In the genomic region with DNA sequence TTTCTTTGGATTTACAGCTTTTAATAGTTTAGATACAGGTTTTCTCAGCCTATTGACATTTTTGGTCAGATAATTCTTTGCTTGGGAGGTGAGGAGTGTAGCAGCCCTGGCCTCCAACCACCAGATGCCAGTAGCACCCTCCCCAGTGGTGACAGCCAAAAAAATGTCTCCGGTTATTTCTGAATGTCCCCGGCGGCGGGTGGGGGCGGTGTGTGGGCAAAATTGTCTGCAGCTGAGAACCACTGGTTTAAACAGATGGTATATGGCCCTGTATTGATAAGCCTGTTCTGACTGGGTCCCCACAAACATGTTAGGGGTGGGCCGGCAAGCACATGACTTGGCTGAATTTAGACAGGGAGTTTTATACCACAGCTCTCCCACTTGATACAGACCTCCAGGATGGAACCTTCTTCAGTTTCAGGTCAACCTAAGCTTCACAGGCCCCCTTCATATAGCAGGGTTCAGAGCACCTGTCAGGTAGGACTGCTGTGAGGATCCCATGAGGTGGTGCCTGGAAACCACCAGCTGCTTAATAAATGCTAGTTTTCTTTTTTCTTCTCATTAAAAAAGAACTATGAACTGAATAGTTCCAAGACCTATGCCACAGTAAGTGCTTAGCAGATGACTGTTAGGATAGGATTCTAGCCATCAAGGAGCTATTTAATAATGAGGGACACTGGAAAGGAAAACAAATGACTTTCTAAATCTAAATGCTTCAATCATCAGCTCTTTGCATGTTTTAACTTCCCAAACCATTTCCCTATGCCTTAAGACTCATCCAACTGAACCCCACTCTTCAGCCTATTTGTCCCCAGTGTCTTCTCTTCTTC, we compare ENCODE assay signal across 8 cellular contexts. TPM values are rescaled to one million over a fixed set of nuclear protein-coding genes. Genes with fewer than 3 reads are reported as not detected.
DNase-seq lines count a peak whose midpoint lies in the region; ATAC-seq, FAIRE-seq and TF ChIP-seq lines count a peak whose summit lies in the region.

No MANE protein-coding gene starts in this region.

- no peak overlapping the region for H2AFZ ChIP-seq in GM23338

- H3K9ac ChIP-seq in kidney (ENCODE audit: low read length in 2 of 2) = no peak overlapping the region

- H3K27me3 ChIP-seq in GM23338 (ENCODE audit: insufficient read depth) = no peaks in the 10 kb centered on the region
- H3K27me3 ChIP-seq in stomach = no peaks in the 10 kb centered on the region

- TF ChIP-seq EP300 in stomach (IDR thresholded peaks at IDR 0.05) = no peak

- intact Hi-C loops in activated T-helper 1 cell treated with anti-CD3 and anti-CD28 coated beads, Interleukin-12 subunit alpha, Interleukin-12 subunit beta, Interleukin-2, Interleukin-4 antibody, amounts not matched to agents 30 ng/mL and 10 ng/mL and 1 ng/mL, durations not matched to agents 14 hours and 24 hours and 36 hours (cut with micrococcal nuclease) = loop anchor here (1.0 to 10.0 kb wide), 6 partner anchors 18 to 460 kb away; partner anchors contain the start of genes LPIN2 and TGIF1
- intact Hi-C loops in kidney (cut with DNase I) = no loop called here
- intact Hi-C loops in stomach (cut with DNase I; ENCODE audit: low total_unique reads) = no loop called here

- no peak for FAIRE-seq in kidney (lab: Jason Lieb, UNC)

- no peak overlapping the region for H3K27ac ChIP-seq in GM23338 (ENCODE audit: low read depth)
- H3K27ac ChIP-seq in kidney (ENCODE audit: low read depth in 2 of 2, low read length in 2 of 2) = no peak overlapping the region
- peak overlapping the region in 4 of 5 donors; percentile 4 to 37 (median 25) for H3K27ac ChIP-seq in stomach

- 0 out of 2 replicates have a peak overlapping the region, but pooled peaks have one; percentile 31 for H3K27ac Mint-ChIP-seq in GM23338
- peak overlapping the region; percentile 83 for H3K27ac Mint-ChIP-seq in activated T-helper 1 cell treated with anti-CD3 and anti-CD28 coated beads, Interleukin-12 subunit alpha, Interleukin-12 subunit beta, Interleukin-2, Interleukin-4 antibody, amounts not matched to agents 30 ng/mL and 10 ng/mL and 1 ng/mL, durations not matched to agents 14 hours and 24 hours and 36 hours

- 57 to 78% (median 61%) methylated on average over 6 of the region's 6 CpGs for WGBS in stomach, 5 donors

- no peak overlapping the region for H3K4me3 ChIP-seq in GM23338
- no peak overlapping the region for H3K4me3 ChIP-seq in kidney (ENCODE audit: low read length in 2 of 2)
- H3K4me3 ChIP-seq in stomach = no peak overlapping the region

- peaks cover 2% of the 10 kb centered on the region for H3K27me3 Mint-ChIP-seq in GM23338 (ENCODE audit: insufficient read depth, low read depth, poor library complexity)
- H3K27me3 Mint-ChIP-seq in activated T-helper 1 cell treated with anti-CD3 and anti-CD28 coated beads, Interleukin-12 subunit alpha, Interleukin-12 subunit beta, Interleukin-2, Interleukin-4 antibody, amounts not matched to agents 30 ng/mL and 10 ng/mL and 1 ng/mL, durations not matched to agents 14 hours and 24 hours and 36 hours (ENCODE audit: insufficient read depth) = no peaks in the 10 kb centered on the region

- H3K4me2 ChIP-seq in GM23338 = no peak overlapping the region

- peak; percentile 50 for ATAC-seq in GM23338

- no peaks in the 10 kb centered on the region for H3K9me2 ChIP-seq in GM23338 (ENCODE audit: insufficient read depth)

- H3K9me3 ChIP-seq in kidney (ENCODE audit: control insufficient read depth in 1 of 2, low read length in 2 of 2) (no peaks in the 10 kb centered on the region), stomach (no peaks in the 10 kb centered on the region)

- H3K4me3 Mint-ChIP-seq in GM23338 = no peak overlapping the region
- peak overlapping the region; percentile 60 for H3K4me3 Mint-ChIP-seq in activated T-helper 1 cell treated with anti-CD3 and anti-CD28 coated beads, Interleukin-12 subunit alpha, Interleukin-12 subunit beta, Interleukin-2, Interleukin-4 antibody, amounts not matched to agents 30 ng/mL and 10 ng/mL and 1 ng/mL, durations not matched to agents 14 hours and 24 hours and 36 hours

- peaks cover 21% of the 10 kb centered on the region for H3K4me1 ChIP-seq in GM23338 (ENCODE audit: insufficient read depth)
- peaks cover 0 to 7% of the 10 kb centered on the region in 2 donors for H3K4me1 ChIP-seq in kidney (ENCODE audit: control insufficient read depth in 1 of 2, insufficient read depth in 1 of 2, low read depth in 1 of 2, low read length in 2 of 2)
- H3K4me1 ChIP-seq in stomach = peaks cover 22 to 87% (median 44%) of the 10 kb centered on the region in 4 donors

- no peaks in the 10 kb centered on the region; the same call in 1 of the 2 replicates for H4K20me1 ChIP-seq in GM23338 (replicated peaks; ENCODE audit: insufficient read depth)

- peaks cover 10% of the 10 kb centered on the region; the same call in 2 of the 3 replicates for H3K36me3 Mint-ChIP-seq in GM23338 (ENCODE audit: low read depth)
- peaks cover 26% of the 10 kb centered on the region for H3K36me3 Mint-ChIP-seq in activated T-helper 1 cell treated with anti-CD3 and anti-CD28 coated beads, Interleukin-12 subunit alpha, Interleukin-12 subunit beta, Interleukin-2, Interleukin-4 antibody, amounts not matched to agents 30 ng/mL and 10 ng/mL and 1 ng/mL, durations not matched to agents 14 hours and 24 hours and 36 hours (ENCODE audit: low read depth)

- no peak for TF ChIP-seq POLR2A in stomach (IDR thresholded peaks at IDR 0.05)

- H3F3A ChIP-seq in GM23338 (replicated peaks; ENCODE audit: low read depth) = no peaks in the 10 kb centered on the region

- TF ChIP-seq CTCF in GM23338 (conservative IDR thresholded peaks at IDR 0.05; ENCODE audit: low read depth in 2 of 2) = peak; percentile 56
- TF ChIP-seq CTCF in kidney (IDR thresholded peaks at IDR 0.05; ENCODE audit: borderline replicate concordance, extremely low read depth, insufficient read depth) = peak; percentile 30
- TF ChIP-seq CTCF in stomach (IDR thresholded peaks at IDR 0.05) = peak in 1 of 7 experiments; percentile 25

- peaks cover 28% of the 10 kb centered on the region for H3K4me1 Mint-ChIP-seq in GM23338
- peaks cover 82% of the 10 kb centered on the region for H3K4me1 Mint-ChIP-seq in activated T-helper 1 cell treated with anti-CD3 and anti-CD28 coated beads, Interleukin-12 subunit alpha, Interleukin-12 subunit beta, Interleukin-2, Interleukin-4 antibody, amounts not matched to agents 30 ng/mL and 10 ng/mL and 1 ng/mL, durations not matched to agents 14 hours and 24 hours and 36 hours (ENCODE audit: low read depth)

- peaks cover 68% of the 10 kb centered on the region for H3K79me2 ChIP-seq in GM23338 (replicated peaks; ENCODE audit: insufficient read depth)

- H3K36me3 ChIP-seq in GM23338 (ENCODE audit: insufficient read depth) (no peaks in the 10 kb centered on the region), kidney (ENCODE audit: control insufficient read depth in 1 of 2, insufficient read depth in 2 of 2, low read length in 2 of 2) (no peaks in the 10 kb centered on the region), stomach (no peaks in the 10 kb centered on the region)

- no peaks in the 10 kb centered on the region; the same call in 2 of the 3 replicates for H3K9me3 Mint-ChIP-seq in GM23338
- peaks cover 4% of the 10 kb centered on the region for H3K9me3 Mint-ChIP-seq in activated T-helper 1 cell treated with anti-CD3 and anti-CD28 coated beads, Interleukin-12 subunit alpha, Interleukin-12 subunit beta, Interleukin-2, Interleukin-4 antibody, amounts not matched to agents 30 ng/mL and 10 ng/mL and 1 ng/mL, durations not matched to agents 14 hours and 24 hours and 36 hours

- peak; percentile 53 for DNase-seq in D341Med (ENCODE audit: low spot score)
- peak; percentile 51 for DNase-seq in GM23338 (ENCODE audit: low spot score)
- peak; percentile 1 for DNase-seq in NCI-H524 treated with DMSO at 0.1 percent for 48 hours (lab: John Stamatoyannopoulos, UW)
- DNase-seq in activated T-helper 1 cell treated with anti-CD3 and anti-CD28 coated beads, Interleukin-12 subunit alpha, Interleukin-12 subunit beta, Interleukin-2, Interleukin-4 antibody, amounts not matched to agents 30 ng/mL and 10 ng/mL and 1 ng/mL, durations not matched to agents 14 hours and 24 hours and 36 hours (ENCODE audit: low spot score) = peak; percentile 58
- DNase-seq in kidney = no peak
- DNase-seq in stomach = no peak
- no peak for DNase-seq in cerebellum (ENCODE audit: low spot score)
- DNase-seq in NCI-H774 (lab: John Stamatoyannopoulos, UW) = no peak

TF ChIP-seq in GM23338, 12 proteins besides CTCF, POLR2A, EP300 and RAD21 (continues in another document):
- TF ChIP-seq POLR2AphosphoS5 (IDR thresholded peaks at IDR 0.05; ENCODE audit: low read depth) = no peak
- no peak for TF ChIP-seq JUNB (IDR thresholded peaks at IDR 0.05; ENCODE audit: unreplicated experiment)

RNA-seq across cellular contexts. Expression of gene LPIN2, which starts 18.1 kb away (rescaled TPM):
- 10.5 and 10.8 TPM in 2 replicates for total RNA-seq in GM23338 (2014; rRNA removed; shearing (Covaris generic))
- polyA plus RNA-seq in GM23338 (2016; fragmentation: Nextera tagmentation; extraction: Ambion mirVana) = 9.0 and 10.1 TPM in 2 replicates
- 86.6 and 91.8 TPM in 2 replicates for total RNA-seq in activated T-helper 1 cell treated with anti-CD3 and anti-CD28 coated beads, Interleukin-12 subunit alpha, Interleukin-12 subunit beta, Interleukin-2, Interleukin-4 antibody, amounts not matched to agents 30 ng/mL and 10 ng/mL and 1 ng/mL, durations not matched to agents 14 hours and 24 hours and 36 hours
- 52.3 TPM for total RNA-seq in kidney
- 14.3 TPM for polyA plus RNA-seq in kidney (ENCODE audit: insufficient read depth, low read depth, low replicate concordance)
- total RNA-seq in stomach = 10 to 100 TPM in 4 of 5 donors, 1 to 10 TPM in 1; 9.3 to 86.8 (median 13.4) TPM
- polyA plus RNA-seq in stomach = 10 to 100 TPM in 2 of 3 donors, 1 to 10 TPM in 1; 4.0 to 42.8 (median 12.5) TPM
- total RNA-seq in cerebellum = 49.3 TPM

Comparison
In these comparisons a context has a peak if more than half of its experiments do, and no peak if none do; other contexts are left out.
1. DNase-seq: peak in D341Med (single experiment), GM23338 (single experiment), NCI-H524 treated with DMSO at 0.1 percent for 48 hours (single experiment) and activated T-helper 1 cell treated with anti-CD3 and anti-CD28 coated beads, Interleukin-12 subunit alpha, Interleukin-12 subunit beta, Interleukin-2, Interleukin-4 antibody, amounts not matched to agents 30 ng/mL and 10 ng/mL and 1 ng/mL, durations not matched to agents 14 hours and 24 hours and 36 hours (single experiment); none in kidney (single experiment), stomach (single experiment), cerebellum (single experiment) and NCI-H774 (single experiment).
2. H3K27ac ChIP-seq: peak in stomach (4 of 5); none in GM23338 (single experiment) and kidney (0 of 2).